Comparison of ENCODE assay signal across 6 cellular contexts in the genomic region with DNA sequence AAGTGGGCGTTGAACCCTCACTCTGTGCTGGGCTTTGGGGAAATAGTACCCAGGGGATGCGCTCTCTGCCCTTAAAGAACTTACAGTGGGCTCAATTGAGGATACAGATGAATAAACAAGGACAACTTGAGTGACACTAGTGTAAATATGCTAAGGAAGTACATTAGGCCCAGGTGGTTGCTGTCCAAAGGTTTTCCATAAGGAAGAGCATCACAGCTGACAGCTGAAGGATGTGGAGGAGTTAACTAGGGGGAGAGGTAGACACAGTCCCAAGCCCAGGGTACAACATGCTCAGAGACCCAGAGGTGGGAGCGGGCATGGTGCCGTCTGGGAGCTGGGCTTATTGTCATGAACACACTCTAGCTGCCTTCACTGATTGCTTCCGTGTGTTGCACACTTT.
"Had no signal": no experiment of that assay in that cellular context is flagged by ENCODE, and none has a peak within 500 bp of the region (broad histone marks: within the 10 kb centered on the region; RNA-seq: fewer than 3 reads in every experiment).

No MANE protein-coding gene starts in this region.

- H3K9me3 Mint-ChIP-seq: H9 had no signal

- DNase-seq: GM23248, GOT3, H9, HCEC 1CT, KBM-7 had no signal

- H3K4me3 Mint-ChIP-seq: H9, IgD-negative memory B cell had no signal

- H3K4me1 Mint-ChIP-seq: IgD-negative memory B cell had no signal

- H3K27ac Mint-ChIP-seq: IgD-negative memory B cell had no signal

- H3K36me3 Mint-ChIP-seq: IgD-negative memory B cell had no signal
